In genomic region chr1:32353886-32354570, GRCh38 we compare ENCODE assay signal across 10 cellular contexts. TPM values are rescaled to one million over a fixed set of nuclear protein-coding genes. Genes with fewer than 3 reads are reported as not detected.
A peak's percentile ranks its signal among the peaks of the same experiment; 100 is the strongest.
DNase-seq lines count a peak whose midpoint lies in the region; ATAC-seq and TF ChIP-seq lines count a peak whose summit lies in the region.
"Had no signal": no experiment of that assay in that cellular context is flagged by ENCODE, and none has a peak within 500 bp of the region (broad histone marks: within the 10 kb centered on the region; RNA-seq: fewer than 3 reads in every experiment).

No MANE protein-coding gene starts in this region.

- H3K36me3 ChIP-seq in skeletal muscle satellite cell (ENCODE audit: insufficient read depth, low read length): peaks cover 7% of the 10 kb centered on the region

- H3K9ac ChIP-seq in skeletal muscle satellite cell (ENCODE audit: low read depth, low read length): no peak overlapping the region

- peak overlapping the region; percentile 99 for H3K4me2 ChIP-seq in skeletal muscle satellite cell (ENCODE audit: low read length)

- no peak for DNase-seq in HFFc6
- no peak for DNase-seq in activated T-helper 2 cell treated with anti-CD3 and anti-CD28 coated beads, Interferon-gamma antibody, Interleukin-2, Interleukin-4, amounts not matched to agents 10 μg/mL and 5 μg/mL and 100 μg/mL, durations not matched to agents 14 hours and 24 hours and 36 hours (ENCODE audit: low spot score)
- DNase-seq in left cardiac atrium: peak; percentile 80
- DNase-seq in NCI-H2107 treated with DMSO at 0.1 percent for 48 hours (lab: John Stamatoyannopoulos, UW; ENCODE audit: unreplicated experiment): no peak
- DNase-seq in middle frontal gyrus (ENCODE audit: extremely low spot score, low spot score): no peak
- DNase-seq: caudate nucleus, NCI-H1092 had no signal

- H3K27me3 ChIP-seq in skeletal muscle satellite cell (ENCODE audit: control insufficient read depth, insufficient read depth, low read length): no peaks in the 10 kb centered on the region

- peaks cover 26% of the 10 kb centered on the region for H3K4me1 ChIP-seq in skeletal muscle satellite cell (ENCODE audit: control insufficient read depth, insufficient read depth, low read length)

- peaks cover 49% of the 10 kb centered on the region for H3K4me1 Mint-ChIP-seq in HFFc6 (ENCODE audit: low read depth)
- peaks cover 13% of the 10 kb centered on the region for H3K4me1 Mint-ChIP-seq in activated T-helper 2 cell treated with anti-CD3 and anti-CD28 coated beads, Interferon-gamma antibody, Interleukin-2, Interleukin-4, amounts not matched to agents 10 μg/mL and 5 μg/mL and 100 μg/mL, durations not matched to agents 14 hours and 24 hours and 36 hours (ENCODE audit: low read depth)

- ATAC-seq in left cardiac atrium: peak; percentile 10 to 14
- ATAC-seq in esophagus mucosa: no peak

- no peaks in the 10 kb centered on the region for H3K9me3 ChIP-seq in skeletal muscle satellite cell (replicated peaks; ENCODE audit: low read length)

- intact Hi-C loops in activated T-helper 2 cell treated with anti-CD3 and anti-CD28 coated beads, Interferon-gamma antibody, Interleukin-2, Interleukin-4, amounts not matched to agents 10 μg/mL and 5 μg/mL and 100 μg/mL, durations not matched to agents 14 hours and 24 hours and 36 hours (cut with micrococcal nuclease): no loop called here
- intact Hi-C loops in left cardiac atrium (cut with DNase I): no loop called here

- peak overlapping the region; percentile 74 for H3K27ac Mint-ChIP-seq in HFFc6
- H3K27ac Mint-ChIP-seq in activated T-helper 2 cell treated with anti-CD3 and anti-CD28 coated beads, Interferon-gamma antibody, Interleukin-2, Interleukin-4, amounts not matched to agents 10 μg/mL and 5 μg/mL and 100 μg/mL, durations not matched to agents 14 hours and 24 hours and 36 hours: no peak overlapping the region

- peaks cover 4% of the 10 kb centered on the region; the same call in 1 of the 2 replicates for H3K27me3 Mint-ChIP-seq in HFFc6 (ENCODE audit: insufficient read depth)
- no peaks in the 10 kb centered on the region for H3K27me3 Mint-ChIP-seq in activated T-helper 2 cell treated with anti-CD3 and anti-CD28 coated beads, Interferon-gamma antibody, Interleukin-2, Interleukin-4, amounts not matched to agents 10 μg/mL and 5 μg/mL and 100 μg/mL, durations not matched to agents 14 hours and 24 hours and 36 hours (ENCODE audit: low read depth)

- H3K4me3 Mint-ChIP-seq in HFFc6: peak overlapping the region; percentile 87
- H3K4me3 Mint-ChIP-seq in activated T-helper 2 cell treated with anti-CD3 and anti-CD28 coated beads, Interferon-gamma antibody, Interleukin-2, Interleukin-4, amounts not matched to agents 10 μg/mL and 5 μg/mL and 100 μg/mL, durations not matched to agents 14 hours and 24 hours and 36 hours (ENCODE audit: low read depth): peak overlapping the region; percentile 32

- H3K4me3 ChIP-seq in skeletal muscle satellite cell (ENCODE audit: low read length): no peak overlapping the region

- TF ChIP-seq CTCF in HFFc6 (IDR thresholded peaks at IDR 0.05): no peak

- H3K9me3 Mint-ChIP-seq in HFFc6: no peaks in the 10 kb centered on the region
- no peaks in the 10 kb centered on the region for H3K9me3 Mint-ChIP-seq in activated T-helper 2 cell treated with anti-CD3 and anti-CD28 coated beads, Interferon-gamma antibody, Interleukin-2, Interleukin-4, amounts not matched to agents 10 μg/mL and 5 μg/mL and 100 μg/mL, durations not matched to agents 14 hours and 24 hours and 36 hours

- 0 out of 2 replicates have a peak, but pooled peaks cover 5% of the 10 kb centered on the region for H3K36me3 Mint-ChIP-seq in HFFc6 (ENCODE audit: low read depth)
- H3K36me3 Mint-ChIP-seq in activated T-helper 2 cell treated with anti-CD3 and anti-CD28 coated beads, Interferon-gamma antibody, Interleukin-2, Interleukin-4, amounts not matched to agents 10 μg/mL and 5 μg/mL and 100 μg/mL, durations not matched to agents 14 hours and 24 hours and 36 hours (ENCODE audit: low read depth): no peaks in the 10 kb centered on the region

RNA-seq across cellular contexts. Expression of gene FAM229A, which starts 8.3 kb away (rescaled TPM):
- total RNA-seq in HFFc6 (2021; fragmentation: NEBNext Ultra II Directional; extraction: Animal tissue kit (Norgen Biotek cat#: 25700)): 1 to 10 TPM; 1.1 to 3.0 (median 1.7) TPM
- 5.4 and 6.1 TPM in 2 replicates for total RNA-seq in activated T-helper 2 cell treated with anti-CD3 and anti-CD28 coated beads, Interferon-gamma antibody, Interleukin-2, Interleukin-4, amounts not matched to agents 10 μg/mL and 5 μg/mL and 100 μg/mL, durations not matched to agents 14 hours and 24 hours and 36 hours
- total RNA-seq in left cardiac atrium: 1 to 10 TPM; 1.8 to 2.6 TPM
- total RNA-seq in skeletal muscle satellite cell (2012; rRNA removed): 0.66 and 0.76 TPM in 2 replicates
- total RNA-seq in esophagus mucosa: 2.3 TPM

RNA-seq across cellular contexts. Expression of gene TSSK3, which starts 8.3 kb away (rescaled TPM):
- 1 to 10 TPM in 1 of 6 experiments, under 1 TPM in 5; 0.38 to 1.2 (median 0.72) TPM for total RNA-seq in HFFc6 (2021; fragmentation: NEBNext Ultra II Directional; extraction: Animal tissue kit (Norgen Biotek cat#: 25700))
- total RNA-seq in activated T-helper 2 cell treated with anti-CD3 and anti-CD28 coated beads, Interferon-gamma antibody, Interleukin-2, Interleukin-4, amounts not matched to agents 10 μg/mL and 5 μg/mL and 100 μg/mL, durations not matched to agents 14 hours and 24 hours and 36 hours: 1.1 TPM in 2 replicates
- total RNA-seq in left cardiac atrium (under 1 TPM; 0.44 to 0.79 TPM), esophagus mucosa (0.52 TPM)
- total RNA-seq in skeletal muscle satellite cell (2012; rRNA removed): 0.87 and 1.3 TPM in 2 replicates
- total RNA-seq: lung microvascular endothelial cell had no signal

RNA-seq across cellular contexts. Expression of gene MARCKSL1, which starts 18.0 kb away (rescaled TPM):
- 10 to 100 TPM in 4 of 6 experiments, 1 to 10 TPM in 2; 7.8 to 12.8 (median 11.4) TPM for total RNA-seq in HFFc6 (2021; fragmentation: NEBNext Ultra II Directional; extraction: Animal tissue kit (Norgen Biotek cat#: 25700))
- 42.5 and 45.0 TPM in 2 replicates for total RNA-seq in activated T-helper 2 cell treated with anti-CD3 and anti-CD28 coated beads, Interferon-gamma antibody, Interleukin-2, Interleukin-4, amounts not matched to agents 10 μg/mL and 5 μg/mL and 100 μg/mL, durations not matched to agents 14 hours and 24 hours and 36 hours
- total RNA-seq in left cardiac atrium (10 to 100 TPM; 34.5 to 53.9 TPM), esophagus mucosa (10.8 TPM)
- 2.8 and 9.8 TPM in 2 replicates for total RNA-seq in skeletal muscle satellite cell (2012; rRNA removed)

RNA-seq across cellular contexts. Expression of gene BSDC1, which starts 40.2 kb away (rescaled TPM):
- 10 to 100 TPM; 52.9 to 65.5 (median 60.1) TPM for total RNA-seq in HFFc6 (2021; fragmentation: NEBNext Ultra II Directional; extraction: Animal tissue kit (Norgen Biotek cat#: 25700))
- 48.9 and 54.3 TPM in 2 replicates for total RNA-seq in activated T-helper 2 cell treated with anti-CD3 and anti-CD28 coated beads, Interferon-gamma antibody, Interleukin-2, Interleukin-4, amounts not matched to agents 10 μg/mL and 5 μg/mL and 100 μg/mL, durations not matched to agents 14 hours and 24 hours and 36 hours
- total RNA-seq in left cardiac atrium (10 to 100 TPM; 42.2 to 43.8 TPM), esophagus mucosa (39.5 TPM)
- total RNA-seq in skeletal muscle satellite cell (2012; rRNA removed): 38.7 and 40.8 TPM in 2 replicates
